In the genomic region with DNA sequence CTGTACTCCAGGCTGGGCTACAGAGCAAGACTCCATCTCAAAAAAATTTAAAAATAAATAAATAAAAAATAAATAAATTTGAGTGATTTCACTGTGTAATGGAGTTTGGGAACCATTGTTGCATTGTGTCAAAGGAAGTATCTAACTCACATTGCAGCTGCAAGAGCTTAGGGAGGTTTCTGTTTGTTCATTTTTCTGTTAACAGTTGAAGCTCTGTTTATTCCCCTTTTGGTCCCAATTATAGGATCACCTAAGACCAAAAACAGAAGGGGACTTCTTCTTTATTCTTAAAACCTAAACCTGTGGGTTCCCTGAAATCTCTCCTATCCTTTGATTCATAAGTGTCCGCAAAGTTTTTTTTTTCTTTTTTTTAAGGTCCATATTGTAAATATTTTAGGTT, we compare ENCODE assay signal across 30 cellular contexts. TPM values are rescaled to one million over a fixed set of nuclear protein-coding genes. Genes with fewer than 3 reads are reported as not detected.
"Had no signal": no experiment of that assay in that cellular context is flagged by ENCODE, and none has a peak within 500 bp of the region (broad histone marks: within the 10 kb centered on the region; RNA-seq: fewer than 3 reads in every experiment).

No MANE protein-coding gene starts in this region.

- H3K4me3 Mint-ChIP-seq: stimulated activated effector memory CD8-positive, alpha-beta T cell treated with anti-CD3 and anti-CD28 coated beads, Interleukin-12 subunit alpha, Interleukin-12 subunit beta, amount 100 ng/mL, for 72 hours; stimulated activated memory B cell treated with anti-CD40 and anti-IgM and Interleukin-4, amounts not matched to agents 10 μg/mL and 1 μg/mL and 100 μg/mL, for 72 hours; stimulated activated naive B cell treated with anti-CD40 and anti-IgM and Interleukin-4, amounts not matched to agents 10 μg/mL and 1 μg/mL and 100 μg/mL, for 72 hours; stimulated activated naive CD8-positive, alpha-beta T cell treated with anti-CD3 and anti-CD28 coated beads, Interleukin-15, amount 100 ng/mL, for 72 hours; stimulated activated naive CD8-positive, alpha-beta T cell treated with anti-CD3 and anti-CD28 coated beads, Interleukin-15, Interleukin-2, amounts not matched to agents 100 ng/mL and 50 ng/mL, for 24 hours; type B pancreatic cell had no signal

- H3K27ac Mint-ChIP-seq: stimulated activated effector memory CD8-positive, alpha-beta T cell treated with anti-CD3 and anti-CD28 coated beads, Interleukin-12 subunit alpha, Interleukin-12 subunit beta, amount 100 ng/mL, for 72 hours; stimulated activated memory B cell treated with anti-CD40 and anti-IgM and Interleukin-4, amounts not matched to agents 10 μg/mL and 1 μg/mL and 100 μg/mL, for 72 hours; stimulated activated naive B cell treated with anti-CD40 and anti-IgM and Interleukin-4, amounts not matched to agents 10 μg/mL and 1 μg/mL and 100 μg/mL, for 72 hours; stimulated activated naive CD8-positive, alpha-beta T cell treated with anti-CD3 and anti-CD28 coated beads, Interleukin-15, amount 100 ng/mL, for 72 hours; stimulated activated naive CD8-positive, alpha-beta T cell treated with anti-CD3 and anti-CD28 coated beads, Interleukin-15, Interleukin-2, amounts not matched to agents 100 ng/mL and 50 ng/mL, for 24 hours; type B pancreatic cell had no signal

- H3K4me1 ChIP-seq: stomach, suprapubic skin, testis, thyroid gland, tibial artery, tibial nerve, transverse colon, upper lobe of left lung, upper lobe of right lung, uterus, vagina had no signal

- H3K9me3 ChIP-seq: stomach, suprapubic skin, testis, thoracic aorta, thyroid gland, tibial artery, tibial nerve, transverse colon, upper lobe of left lung, upper lobe of right lung, uterus, vagina had no signal

- H3K9me3 Mint-ChIP-seq: stimulated activated effector memory CD8-positive, alpha-beta T cell treated with anti-CD3 and anti-CD28 coated beads, Interleukin-12 subunit alpha, Interleukin-12 subunit beta, amount 100 ng/mL, for 72 hours; stimulated activated memory B cell treated with anti-CD40 and anti-IgM and Interleukin-4, amounts not matched to agents 10 μg/mL and 1 μg/mL and 100 μg/mL, for 72 hours; stimulated activated naive B cell treated with anti-CD40 and anti-IgM and Interleukin-4, amounts not matched to agents 10 μg/mL and 1 μg/mL and 100 μg/mL, for 72 hours; stimulated activated naive CD8-positive, alpha-beta T cell treated with anti-CD3 and anti-CD28 coated beads, Interleukin-15, amount 100 ng/mL, for 72 hours; stimulated activated naive CD8-positive, alpha-beta T cell treated with anti-CD3 and anti-CD28 coated beads, Interleukin-15, Interleukin-2, amounts not matched to agents 100 ng/mL and 50 ng/mL, for 24 hours; type B pancreatic cell had no signal

- H3K27ac ChIP-seq: stomach, suprapubic skin, testis, thoracic aorta, thyroid gland, tibial artery, tibial nerve, transverse colon, upper lobe of left lung, upper lobe of right lung, uterus, vagina had no signal

- H3K4me3 ChIP-seq: stomach, suprapubic skin, testis, thoracic aorta, thyroid gland, tibial artery, tibial nerve, transverse colon, upper lobe of left lung, upper lobe of right lung, uterus, vagina had no signal

- DNase-seq: stimulated activated CD4-positive, alpha-beta T cell treated with anti-CD3 and anti-CD28 coated beads, Interleukin-2, amount 100 ng/mL, for 48 hours; stimulated activated CD4-positive, alpha-beta T cell treated with anti-CD3 and anti-CD28 coated beads, Interleukin-4, amount 100 ng/mL, for 1 hour; stimulated activated CD4-positive, alpha-beta T cell treated with anti-CD3 and anti-CD28 coated beads, Interleukin-4, amount 100 ng/mL, for 24 hours; stimulated activated CD4-positive, alpha-beta T cell treated with anti-CD3 and anti-CD28 coated beads, Interleukin-4, amount 100 ng/mL, for 4 hours; stimulated activated CD8-positive, alpha-beta memory T cell treated with anti-CD3 and anti-CD28 coated beads, Interleukin-4, amount 100 ng/mL, for 48 hours; stimulated activated naive B cell treated with anti-CD40 and anti-IgM and Interleukin-4, amounts not matched to agents 10 μg/mL and 1 μg/mL and 100 μg/mL, for 72 hours; stimulated activated naive CD4-positive, alpha-beta T cell; stimulated activated naive CD4-positive, alpha-beta T cell treated with Interleukin-2 at 50 U/mL for 16 hours; stimulated activated naive CD8-positive, alpha-beta T cell treated with anti-CD3 and anti-CD28 coated beads, Interleukin-15, amount 100 ng/mL, for 72 hours; stimulated activated naive CD8-positive, alpha-beta T cell treated with anti-CD3 and anti-CD28 coated beads, Interleukin-15, Interleukin-2, amounts not matched to agents 100 U/mL and 50 U/mL, for 24 hours; stomach; substantia nigra; testis; thyroid gland; tibial artery; transverse colon; trophoblast cell; upper lobe of left lung; upper lobe of right lung; uterus had no signal

- H3K27me3 Mint-ChIP-seq: stimulated activated naive B cell treated with anti-CD40 and anti-IgM and Interleukin-4, amounts not matched to agents 10 μg/mL and 1 μg/mL and 100 μg/mL, for 72 hours; type B pancreatic cell had no signal

- H3K36me3 ChIP-seq: stomach, suprapubic skin, thoracic aorta, thyroid gland, tibial artery, tibial nerve, transverse colon, upper lobe of left lung, upper lobe of right lung, uterus, vagina had no signal

- H3K4me1 Mint-ChIP-seq: stimulated activated effector memory CD8-positive, alpha-beta T cell treated with anti-CD3 and anti-CD28 coated beads, Interleukin-12 subunit alpha, Interleukin-12 subunit beta, amount 100 ng/mL, for 72 hours; stimulated activated memory B cell treated with anti-CD40 and anti-IgM and Interleukin-4, amounts not matched to agents 10 μg/mL and 1 μg/mL and 100 μg/mL, for 72 hours; stimulated activated naive CD8-positive, alpha-beta T cell treated with anti-CD3 and anti-CD28 coated beads, Interleukin-15, amount 100 ng/mL, for 72 hours had no signal

- H3K27me3 ChIP-seq: stomach, testis, thyroid gland, tibial nerve, transverse colon, upper lobe of left lung, upper lobe of right lung, uterus, vagina had no signal

- H3K36me3 Mint-ChIP-seq: stimulated activated effector memory CD8-positive, alpha-beta T cell treated with anti-CD3 and anti-CD28 coated beads, Interleukin-12 subunit alpha, Interleukin-12 subunit beta, amount 100 ng/mL, for 72 hours; stimulated activated memory B cell treated with anti-CD40 and anti-IgM and Interleukin-4, amounts not matched to agents 10 μg/mL and 1 μg/mL and 100 μg/mL, for 72 hours; stimulated activated naive B cell treated with anti-CD40 and anti-IgM and Interleukin-4, amounts not matched to agents 10 μg/mL and 1 μg/mL and 100 μg/mL, for 72 hours had no signal

RNA-seq across cellular contexts. Expression of gene PCAT7, which starts 28.6 kb away (rescaled TPM):
- total RNA-seq: subcutaneous adipose tissue, temporal lobe, thoracic aorta, thyroid gland, uterus, vagina had no signal
